Comparison of ENCODE assay signal across 24 cellular contexts in the genomic region with DNA sequence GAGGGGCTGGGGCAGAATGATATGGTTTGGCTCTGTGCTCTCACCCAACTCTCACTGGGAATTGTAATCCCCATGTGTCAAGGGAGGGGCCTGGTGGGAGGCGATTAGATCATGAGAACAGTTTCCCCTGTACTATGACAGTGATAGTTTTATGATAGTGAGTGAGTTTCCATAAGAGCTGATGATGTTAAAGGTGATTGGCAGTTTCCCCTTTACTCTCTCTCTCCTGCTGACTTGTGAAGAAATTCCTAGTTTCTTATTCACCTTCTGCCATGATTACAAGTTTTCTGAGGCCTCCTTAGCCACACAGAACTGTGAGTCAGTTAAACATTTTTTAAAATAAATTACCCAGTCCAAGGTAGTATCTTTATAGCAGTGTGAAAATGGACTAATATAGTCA.
"Had no signal": no experiment of that assay in that cellular context is flagged by ENCODE, and none has a peak within 500 bp of the region (broad histone marks: within the 10 kb centered on the region; RNA-seq: fewer than 3 reads in every experiment).

No MANE protein-coding gene starts in this region.

- H3K27me3 Mint-ChIP-seq: activated CD4-positive, alpha-beta T cell treated with anti-CD3 and anti-CD28 coated beads, Interleukin-2, amount 10 ng/mL, durations not matched to agents 7 days and 5 days; activated naive CD8-positive, alpha-beta T cell treated with anti-CD3 and anti-CD28 coated beads, Interleukin-2, amount 50 U/mL, for 24 hours; natural killer cell treated with Interleukin-12 subunit alpha and Interleukin-12 subunit beta and Interleukin-15 and Interleukin-18, amount 100 ng/mL, for 72 hours; progenitor cell of endocrine pancreas had no signal

- DNase-seq: activated CD4-positive, alpha-beta T cell treated with anti-CD3 and anti-CD28 coated beads, Interleukin-2, amount 10 ng/mL, durations not matched to agents 7 days and 5 days; activated CD4-positive, CD25-positive, alpha-beta regulatory T cell treated with anti-CD3 and anti-CD28 coated beads, Interleukin-2, amount 50 U/mL, for 72 hours; activated CD8-positive, alpha-beta T cell treated with anti-CD3 and anti-CD28 coated beads, Interleukin-2, amount 10 ng/mL, durations not matched to agents 7 days and 5 days; activated gamma-delta T cell; activated naive CD4-positive, alpha-beta T cell treated with anti-CD3 and anti-CD28 coated beads, Interleukin-2, amount 50 U/mL, for 16 hours; activated naive CD8-positive, alpha-beta T cell treated with anti-CD3 and anti-CD28 coated beads, Interleukin-2, amount 50 U/mL, for 24 hours; anterior cingulate cortex; brain microvascular endothelial cell; caudate nucleus; dermis blood vessel endothelial cell; effector CD8-positive, alpha-beta T cell; kidney; stimulated activated CD4-positive, alpha-beta T cell treated with anti-CD3 and anti-CD28 coated beads, Interleukin-12 subunit alpha, Interleukin-12 subunit beta, amount 100 ng/mL, for 4 hours; stomach; T-helper 2 cell; transverse colon; uterus; WERI-Rb-1 had no signal

- H3K4me1 ChIP-seq: esophagus muscularis mucosa, stomach, transverse colon, uterus had no signal

- H3K4me3 Mint-ChIP-seq: activated CD4-positive, alpha-beta T cell treated with anti-CD3 and anti-CD28 coated beads, Interleukin-2, amount 10 ng/mL, durations not matched to agents 7 days and 5 days; activated CD8-positive, alpha-beta T cell treated with anti-CD3 and anti-CD28 coated beads, Interleukin-2, amount 10 ng/mL, durations not matched to agents 7 days and 5 days; activated naive CD8-positive, alpha-beta T cell treated with anti-CD3 and anti-CD28 coated beads, Interleukin-2, amount 50 U/mL, for 24 hours; activated T-helper 1 cell treated with anti-CD3 and anti-CD28 coated beads, Interleukin-12 subunit alpha, Interleukin-12 subunit beta, Interleukin-2, Interleukin-4 antibody, amounts not matched to agents 30 ng/mL and 10 ng/mL and 1 ng/mL, durations not matched to agents 14 hours and 24 hours and 36 hours; natural killer cell treated with Interleukin-12 subunit alpha and Interleukin-12 subunit beta and Interleukin-15 and Interleukin-18, amount 100 ng/mL, for 72 hours had no signal

- H3K27ac Mint-ChIP-seq: activated CD4-positive, alpha-beta T cell treated with anti-CD3 and anti-CD28 coated beads, Interleukin-2, amount 10 ng/mL, durations not matched to agents 7 days and 5 days; activated CD8-positive, alpha-beta T cell treated with anti-CD3 and anti-CD28 coated beads, Interleukin-2, amount 10 ng/mL, durations not matched to agents 7 days and 5 days; activated naive CD8-positive, alpha-beta T cell treated with anti-CD3 and anti-CD28 coated beads, Interleukin-2, amount 50 U/mL, for 24 hours; activated T-helper 1 cell treated with anti-CD3 and anti-CD28 coated beads, Interleukin-12 subunit alpha, Interleukin-12 subunit beta, Interleukin-2, Interleukin-4 antibody, amounts not matched to agents 30 ng/mL and 10 ng/mL and 1 ng/mL, durations not matched to agents 14 hours and 24 hours and 36 hours; natural killer cell treated with Interleukin-12 subunit alpha and Interleukin-12 subunit beta and Interleukin-15 and Interleukin-18, amount 100 ng/mL, for 72 hours; progenitor cell of endocrine pancreas had no signal

- H3K27ac ChIP-seq: brain microvascular endothelial cell, esophagus muscularis mucosa, stomach, transverse colon, uterus, WERI-Rb-1 had no signal

- H3K27me3 ChIP-seq: brain microvascular endothelial cell, esophagus muscularis mucosa, stomach, transverse colon, uterus had no signal

- H3K4me1 Mint-ChIP-seq: activated CD4-positive, alpha-beta T cell treated with anti-CD3 and anti-CD28 coated beads, Interleukin-2, amount 10 ng/mL, durations not matched to agents 7 days and 5 days; activated naive CD8-positive, alpha-beta T cell treated with anti-CD3 and anti-CD28 coated beads, Interleukin-2, amount 50 U/mL, for 24 hours had no signal

- H3K36me3 ChIP-seq: brain microvascular endothelial cell, esophagus muscularis mucosa, stomach, transverse colon, WERI-Rb-1 had no signal

- H3K9me3 ChIP-seq: uterus had no signal

- H3K4me3 ChIP-seq: esophagus muscularis mucosa, lung, stomach, transverse colon, uterus had no signal

- ATAC-seq: activated CD8-positive, alpha-beta T cell treated with anti-CD3 and anti-CD28 coated beads, Interleukin-2, amount 10 ng/mL, durations not matched to agents 7 days and 5 days; activated naive CD8-positive, alpha-beta T cell treated with anti-CD3 and anti-CD28 coated beads, Interleukin-2, amount 50 U/mL, for 24 hours; left lobe of liver; natural killer cell treated with Interleukin-12 subunit alpha and Interleukin-12 subunit beta and Interleukin-15 and Interleukin-18, amount 100 ng/mL, for 72 hours had no signal
